ENCODE assay signal across 17 cellular contexts in the genomic region with DNA sequence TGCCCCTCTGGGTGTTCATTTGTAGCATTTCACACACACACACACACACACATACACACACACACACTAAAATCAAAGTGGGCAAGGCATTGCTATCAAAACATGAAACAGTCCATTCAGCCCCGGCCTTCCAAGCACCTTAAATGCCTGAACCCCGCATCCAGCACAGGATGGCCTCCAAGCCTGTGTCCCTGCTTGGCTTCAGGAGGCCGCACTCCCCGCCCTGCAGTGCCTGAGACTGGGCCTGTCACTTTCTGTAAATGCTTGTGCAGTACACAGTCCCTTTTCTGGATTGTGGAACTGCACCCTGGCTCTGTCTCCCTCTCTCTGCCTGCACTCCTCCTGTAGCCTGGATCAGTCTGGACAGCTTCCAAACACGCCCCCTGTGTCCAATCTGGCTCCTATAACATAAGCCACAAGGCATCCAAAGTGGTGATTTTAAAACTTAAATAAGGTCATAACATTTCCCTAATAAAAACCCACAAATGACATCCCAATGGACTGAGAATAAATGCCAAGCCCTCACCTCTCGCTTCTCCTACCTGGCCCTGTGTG.
A peak's percentile ranks its signal among the peaks of the same experiment; 100 is the strongest.
DNase-seq lines count a peak whose midpoint lies in the region; ATAC-seq and TF ChIP-seq lines count a peak whose summit lies in the region.
"Had no signal": no experiment of that assay in that cellular context is flagged by ENCODE, and none has a peak within 500 bp of the region (broad histone marks: within the 10 kb centered on the region; RNA-seq: fewer than 3 reads in every experiment).

No MANE protein-coding gene starts in this region.

- H3K9me3 Mint-ChIP-seq in glutamatergic neuron (ENCODE audit: unreplicated experiment), result peaks cover 4% of the 10 kb centered on the region

- peaks cover 19% of the 10 kb centered on the region for H3K4me1 ChIP-seq in cardiac muscle cell (ENCODE audit: low read depth)
- H3K4me1 ChIP-seq: A549; BLaER1 treated with 17β-estradiol and CSF1 and Interleukin-3, amounts not matched to agents 10 nM and 100 nM; SJCRH30 had no signal

- peak in 1 of 2 donors; percentile 46 for DNase-seq in cardiac muscle cell (ENCODE audit: low read depth in 1 of 2, low spot score in 1 of 2)
- DNase-seq in cardiac septum (ENCODE audit: low spot score), result no peak
- DNase-seq in astrocyte of the hippocampus (ENCODE audit: low read depth, low spot score), result peak; percentile 18
- peak; percentile 47 for DNase-seq in mesenteric fat pad (ENCODE audit: low spot score)
- DNase-seq in NAMALWA (ENCODE audit: low spot score), result no peak
- no peak for DNase-seq in glutamatergic neuron
- DNase-seq: CD8-positive, alpha-beta memory T cell; DMS79; KG1; NCI-H1417 treated with DMSO at 0.1 percent for 48 hours; NCI-H187 treated with DMSO at 0.1 percent for 48 hours; NCI-H226; SJCRH30 had no signal

- no peak overlapping the region for H3K4me3 ChIP-seq in cardiac muscle cell
- H3K4me3 ChIP-seq: A549; BLaER1 treated with 17β-estradiol and CSF1 and Interleukin-3, amounts not matched to agents 10 nM and 100 nM; SJCRH30 had no signal

- no peak for TF ChIP-seq CTCF in cardiac muscle cell (IDR thresholded peaks at IDR 0.05; ENCODE audit: low read depth, low read length)
- no peak for TF ChIP-seq CTCF in glutamatergic neuron (IDR thresholded peaks at IDR 0.05; ENCODE audit: partially characterized antibody, unreplicated experiment)

- no peaks in the 10 kb centered on the region for H3K36me3 ChIP-seq in cardiac muscle cell
- H3K36me3 ChIP-seq: BLaER1 treated with 17β-estradiol and CSF1 and Interleukin-3, amounts not matched to agents 10 nM and 100 nM; SJCRH30 had no signal

- intact Hi-C loops in cardiac septum (cut with DNase I), result loop anchor here (5.0 kb wide), 1 partner anchor 187 kb away; no protein-coding TSS in a partner anchor

- no peaks in the 10 kb centered on the region for H3K27me3 ChIP-seq in cardiac muscle cell
- H3K27me3 ChIP-seq: BLaER1 treated with 17β-estradiol and CSF1 and Interleukin-3, amounts not matched to agents 10 nM and 100 nM; SJCRH30 had no signal

- no peak overlapping the region for H3K4me3 Mint-ChIP-seq in glutamatergic neuron (ENCODE audit: unreplicated experiment)
- H3K4me3 Mint-ChIP-seq: CD8-positive, alpha-beta memory T cell had no signal

- H3K4me1 Mint-ChIP-seq in glutamatergic neuron (ENCODE audit: low read depth, unreplicated experiment), result no peaks in the 10 kb centered on the region
- H3K4me1 Mint-ChIP-seq: CD8-positive, alpha-beta memory T cell had no signal

- peak overlapping the region; percentile 83 for H3K27ac ChIP-seq in cardiac muscle cell
- H3K27ac ChIP-seq: A549; BLaER1 treated with 17β-estradiol and CSF1 and Interleukin-3, amounts not matched to agents 10 nM and 100 nM; SJCRH30 had no signal

- no peak overlapping the region for H3K27ac Mint-ChIP-seq in glutamatergic neuron (ENCODE audit: unreplicated experiment)
- H3K27ac Mint-ChIP-seq: CD8-positive, alpha-beta memory T cell had no signal

- H3K36me3 Mint-ChIP-seq in glutamatergic neuron (ENCODE audit: unreplicated experiment), result peaks cover 13% of the 10 kb centered on the region
- H3K36me3 Mint-ChIP-seq: CD8-positive, alpha-beta memory T cell had no signal

- no peak for ATAC-seq in HG02981 (IDR thresholded peaks at IDR 0.05; ENCODE audit: unreplicated experiment)
- ATAC-seq: A549, Panc1 had no signal

- no peaks in the 10 kb centered on the region for H3K9me3 ChIP-seq in cardiac muscle cell (ENCODE audit: low read depth)
- H3K9me3 ChIP-seq: A549, SJCRH30 had no signal

- H3K27me3 Mint-ChIP-seq in glutamatergic neuron (ENCODE audit: unreplicated experiment), result peaks cover 4% of the 10 kb centered on the region

Comparison
In these comparisons a context has a peak if more than half of its experiments do, and no peak if none do; other contexts are left out.
1. DNase-seq: peak in astrocyte of the hippocampus (single experiment) and mesenteric fat pad (single experiment); none in cardiac septum (single experiment), NAMALWA (single experiment) and glutamatergic neuron (single experiment).